In the genomic region with DNA sequence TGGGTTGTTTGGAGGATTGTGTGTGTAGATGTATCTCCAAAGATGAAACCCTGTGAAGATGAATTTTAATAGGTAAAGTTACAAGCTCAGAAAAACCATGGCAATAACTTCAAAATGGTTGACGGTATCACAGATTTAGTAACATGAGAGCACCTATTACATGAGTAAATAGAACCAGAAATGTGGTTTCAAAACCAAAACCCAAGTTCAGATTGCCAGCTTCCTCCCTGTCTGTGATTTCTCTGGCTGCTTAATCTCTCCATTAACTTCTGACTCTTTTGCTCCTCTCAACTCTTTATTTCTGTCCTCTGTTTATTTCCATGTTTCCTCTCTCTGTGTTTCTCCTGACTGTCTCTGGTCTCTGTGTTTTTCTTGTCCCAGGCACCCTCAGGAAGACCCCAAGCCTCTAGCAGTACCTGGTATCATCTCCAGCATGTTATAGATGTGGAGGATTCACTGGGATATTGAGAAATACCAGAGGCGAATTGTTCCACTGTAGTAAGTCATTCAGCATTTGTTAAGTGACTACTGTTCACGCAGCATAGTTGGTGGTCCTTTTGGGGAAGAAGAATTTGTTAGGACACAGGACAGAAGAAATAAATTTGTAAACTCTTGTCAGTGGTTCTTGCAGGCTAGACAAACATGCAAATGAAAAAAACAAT, we compare ENCODE assay signal across 10 cellular contexts.
DNase-seq lines count a peak whose midpoint lies in the region; ATAC-seq and TF ChIP-seq lines count a peak whose summit lies in the region.
"Had no signal": no experiment of that assay in that cellular context is flagged by ENCODE, and none has a peak within 500 bp of the region (broad histone marks: within the 10 kb centered on the region; RNA-seq: fewer than 3 reads in every experiment).

No MANE protein-coding gene starts in this region.

- H3K36me3 ChIP-seq in lung (ENCODE audit: control insufficient read depth in 2 of 2, insufficient read depth in 2 of 2, low read length in 2 of 2) (no peaks in the 10 kb centered on the region), tibial nerve (no peaks in the 10 kb centered on the region)

- WGBS in lung, 2 donors = 33 to 34% methylated on average over 3 of the region's 3 CpGs
- WGBS in tibial nerve, 2 donors = 61 to 63% methylated on average over 3 of the region's 3 CpGs

- TF ChIP-seq POLR2A in tibial nerve (IDR thresholded peaks at IDR 0.05) = no peak

- peak overlapping the region; percentile 41 to 76 for H3K4me3 Mint-ChIP-seq in CD14-positive monocyte
- H3K4me3 Mint-ChIP-seq in activated B cell treated with CpG ODN at 0.5 μM for 24 hours = no peak overlapping the region
- no peak overlapping the region for H3K4me3 Mint-ChIP-seq in activated CD4-positive, alpha-beta memory T cell treated with anti-CD3 and anti-CD28 coated beads, Interleukin-2, amount 10 ng/mL, durations not matched to agents 7 days and 5 days

- H3K4me3 ChIP-seq in lung = no peak overlapping the region
- peak overlapping the region in 1 of 4 donors; percentile 26 for H3K4me3 ChIP-seq in tibial nerve

- H3K9me3 ChIP-seq in lung (ENCODE audit: control insufficient read depth in 2 of 2, insufficient read depth in 1 of 2, low read length in 1 of 2) (no peaks in the 10 kb centered on the region), tibial nerve (no peaks in the 10 kb centered on the region)

- H3K36me3 Mint-ChIP-seq in CD14-positive monocyte = peaks cover 3% of the 10 kb centered on the region in 2 donors
- H3K36me3 Mint-ChIP-seq in activated B cell treated with CpG ODN at 0.5 μM for 24 hours (ENCODE audit: low read depth) = peaks cover 18% of the 10 kb centered on the region
- H3K36me3 Mint-ChIP-seq in activated CD4-positive, alpha-beta memory T cell treated with anti-CD3 and anti-CD28 coated beads, Interleukin-2, amount 10 ng/mL, durations not matched to agents 7 days and 5 days (ENCODE audit: low read depth) = no peaks in the 10 kb centered on the region

- H3K27me3 ChIP-seq in lung (ENCODE audit: control insufficient read depth, insufficient read depth) (no peaks in the 10 kb centered on the region), tibial nerve (no peaks in the 10 kb centered on the region)

- DNase-seq in CD14-positive monocyte (ENCODE audit: low spot score) = no peak
- peak; percentile 19 for DNase-seq in H4 (ENCODE audit: low spot score)
- no peak for DNase-seq in activated B cell treated with CpG ODN at 0.5 μM for 24 hours
- DNase-seq in lung (ENCODE audit: low spot score) = no peak
- no peak for DNase-seq in GM03348 (ENCODE audit: low spot score)
- no peak for DNase-seq in activated CD4-positive, alpha-beta memory T cell treated with anti-CD3 and anti-CD28 coated beads, Interleukin-2, amount 10 ng/mL, durations not matched to agents 7 days and 5 days
- no peak for DNase-seq in superior temporal gyrus (ENCODE audit: extremely low spot score)
- no peak for DNase-seq in tibial nerve (ENCODE audit: low spot score in 2 of 2)
- DNase-seq: activated naive CD4-positive, alpha-beta T cell treated with anti-CD3 and anti-CD28 coated beads, Interleukin-2, amount 50 U/mL, for 16 hours had no signal

- no peak for TF ChIP-seq EP300 in tibial nerve (IDR thresholded peaks at IDR 0.05)

- intact Hi-C loops in CD14-positive monocyte (cut with micrococcal nuclease) (no loop called here), activated B cell treated with CpG ODN at 0.5 μM for 24 hours (cut with micrococcal nuclease) (loop anchor here (1.0 to 5.0 kb wide), 4 partner anchors 8 to 891 kb away; no protein-coding TSS in a partner anchor)

- ATAC-seq in activated B cell treated with CpG ODN at 0.5 μM for 24 hours (ENCODE audit: low read depth) (no peak), lung (ENCODE audit: insufficient read depth, low FRiP score) (peak; percentile 8)
- ATAC-seq: left colon had no signal

- CTCF ChIA-PET in activated B cell treated with CpG ODN at 0.5 μM for 24 hours (lab: Charles Lee) = interaction anchor here (0.9 to 4.2 kb wide), 15 partner anchors 9 to 816 kb away, joined by 3 to 36 read pairs (median 5); no protein-coding TSS in a partner anchor
- CTCF ChIA-PET in activated CD4-positive, alpha-beta memory T cell treated with anti-CD3 and anti-CD28 coated beads, Interleukin-2, amount 10 ng/mL, durations not matched to agents 7 days and 5 days (lab: Charles Lee) = interaction anchor here (1.7 to 6.0 kb wide), 4 partner anchors 9 to 265 kb away, joined by 6 to 38 read pairs (median 10); no protein-coding TSS in a partner anchor

- H3K4me1 Mint-ChIP-seq in CD14-positive monocyte (peaks cover 33% of the 10 kb centered on the region), activated B cell treated with CpG ODN at 0.5 μM for 24 hours (peaks cover 18% of the 10 kb centered on the region)
- H3K4me1 Mint-ChIP-seq in activated CD4-positive, alpha-beta memory T cell treated with anti-CD3 and anti-CD28 coated beads, Interleukin-2, amount 10 ng/mL, durations not matched to agents 7 days and 5 days = peaks cover 16% of the 10 kb centered on the region

- peak overlapping the region; percentile 66 to 91 for H3K27ac ChIP-seq in lung (ENCODE audit: low read depth in 1 of 2, low read length in 1 of 2)
- peak overlapping the region in 2 of 4 donors; percentile 64 to 78 for H3K27ac ChIP-seq in tibial nerve

- H3K9me3 Mint-ChIP-seq in CD14-positive monocyte = no peaks in the 10 kb centered on the region
- H3K9me3 Mint-ChIP-seq in activated B cell treated with CpG ODN at 0.5 μM for 24 hours = no peaks in the 10 kb centered on the region
- no peaks in the 10 kb centered on the region for H3K9me3 Mint-ChIP-seq in activated CD4-positive, alpha-beta memory T cell treated with anti-CD3 and anti-CD28 coated beads, Interleukin-2, amount 10 ng/mL, durations not matched to agents 7 days and 5 days

- H3K4me1 ChIP-seq in lung (ENCODE audit: control insufficient read depth in 2 of 2, insufficient read depth in 2 of 2, low read length in 2 of 2) (peaks cover 0 to 8% of the 10 kb centered on the region in 2 donors), tibial nerve (peaks cover 0 to 52% (median 17%) of the 10 kb centered on the region in 4 donors)

- peak overlapping the region; percentile 73 to 93 (median 87) for H3K27ac Mint-ChIP-seq in CD14-positive monocyte
- peak overlapping the region; percentile 51 for H3K27ac Mint-ChIP-seq in activated B cell treated with CpG ODN at 0.5 μM for 24 hours
- H3K27ac Mint-ChIP-seq in activated CD4-positive, alpha-beta memory T cell treated with anti-CD3 and anti-CD28 coated beads, Interleukin-2, amount 10 ng/mL, durations not matched to agents 7 days and 5 days = no peak overlapping the region

- TF ChIP-seq CTCF in CD14-positive monocyte (IDR thresholded peaks at IDR 0.05) = no peak
- TF ChIP-seq CTCF in activated B cell treated with CpG ODN at 0.5 μM for 24 hours (IDR thresholded peaks at IDR 0.05) = no peak
- TF ChIP-seq CTCF in lung (IDR thresholded peaks at IDR 0.05; ENCODE audit: control extremely low read depth, extremely low read depth) = no peak
- no peak for TF ChIP-seq CTCF in tibial nerve (IDR thresholded peaks at IDR 0.05)

- POLR2A ChIA-PET in activated B cell treated with CpG ODN at 0.5 μM for 24 hours (lab: Charles Lee) = interaction anchor here (2.0 kb wide), 1 partner anchor 14 kb away, joined by 4 read pairs; no protein-coding TSS in a partner anchor
- POLR2A ChIA-PET in activated CD4-positive, alpha-beta memory T cell treated with anti-CD3 and anti-CD28 coated beads, Interleukin-2, amount 10 ng/mL, durations not matched to agents 7 days and 5 days (lab: Charles Lee) = interaction anchor here (0.7 to 1.6 kb wide), 2 partner anchors 20 to 63 kb away, joined by 3 to 4 read pairs; no protein-coding TSS in a partner anchor

- H3K27me3 Mint-ChIP-seq in CD14-positive monocyte (ENCODE audit: low read depth in 3 of 3) (peaks cover 0 to 2% (median 0%) of the 10 kb centered on the region in 3 donors), activated B cell treated with CpG ODN at 0.5 μM for 24 hours (no peaks in the 10 kb centered on the region)
- no peaks in the 10 kb centered on the region for H3K27me3 Mint-ChIP-seq in activated CD4-positive, alpha-beta memory T cell treated with anti-CD3 and anti-CD28 coated beads, Interleukin-2, amount 10 ng/mL, durations not matched to agents 7 days and 5 days

Comparison
In these comparisons a context has a peak if more than half of its experiments do, and no peak if none do; other contexts are left out.
1. H3K4me3 Mint-ChIP-seq: peak in CD14-positive monocyte (2 of 2); none in activated B cell treated with CpG ODN at 0.5 μM for 24 hours (single experiment) and activated CD4-positive, alpha-beta memory T cell treated with anti-CD3 and anti-CD28 coated beads, Interleukin-2, amount 10 ng/mL, durations not matched to agents 7 days and 5 days (single experiment).